ENCODE assay signal across 23 cellular contexts in genomic region chr10:119802068-119802538, GRCh38.
DNase-seq lines count a peak whose midpoint lies in the region; ATAC-seq, FAIRE-seq and TF ChIP-seq lines count a peak whose summit lies in the region.
"Had no signal": no experiment of that assay in that cellular context is flagged by ENCODE, and none has a peak within 500 bp of the region (broad histone marks: within the 10 kb centered on the region; RNA-seq: fewer than 3 reads in every experiment).

No MANE protein-coding gene starts in this region.

- no peak overlapping the region for H3K27ac ChIP-seq in GM12878 (ENCODE audit: control insufficient read depth, insufficient read depth)
- H3K27ac ChIP-seq: thyroid gland had no signal

- no peaks in the 10 kb centered on the region for H4K20me1 ChIP-seq in GM12878 (ENCODE audit: control insufficient read depth, insufficient read depth)

- H3K9me3 ChIP-seq in GM12878 (replicated peaks; ENCODE audit: control insufficient read depth, insufficient read depth, low read length): no peaks in the 10 kb centered on the region
- H3K9me3 ChIP-seq: thyroid gland had no signal

- intact Hi-C loops in GM12878 (cut with micrococcal nuclease; ENCODE audit: unreplicated experiment): no loop called here

- no peaks in the 10 kb centered on the region; a peak in 2 of 4 replicates for H3K36me3 ChIP-seq in GM12878 (ENCODE audit: control insufficient read depth in 2 of 2, insufficient read depth in 2 of 2, low read length in 1 of 2)
- H3K36me3 ChIP-seq: thyroid gland had no signal

- peak; percentile 31 for FAIRE-seq in GM12878 (lab: Jason Lieb, UNC)
- FAIRE-seq: frontal cortex, GM18507, K562 had no signal

- RAD21 ChIA-PET in GM12878 (lab: Charles Lee; ENCODE audit: unreplicated experiment): interaction anchor here (0.7 to 1.9 kb wide), 6 partner anchors 10 to 101 kb away, joined by 3 to 10 read pairs (median 4); partner anchors contain the start of gene MCMBP

- peak overlapping the region; percentile 20; the same call in 1 of the 2 replicates for H3K4me2 ChIP-seq in GM12878 (ENCODE audit: control insufficient read depth, insufficient read depth)

- no peaks in the 10 kb centered on the region for H3K27me3 ChIP-seq in GM12878 (replicated peaks in 1 of 2; ENCODE audit: control insufficient read depth in 2 of 2, insufficient read depth in 2 of 2, low read length in 1 of 2)
- H3K27me3 ChIP-seq: thyroid gland had no signal

- H2AFZ ChIP-seq in GM12878 (ENCODE audit: control insufficient read depth, low read depth, low read length): peak overlapping the region; percentile 39; the same call in 1 of the 2 replicates

- SMC1A ChIA-PET in GM12878 (lab: Charles Lee; ENCODE audit: uncharacterized antibody, unreplicated experiment): interaction anchor here (0.9 to 3.6 kb wide), 14 partner anchors 9 to 149 kb away, joined by 3 to 14 read pairs (median 6); no protein-coding TSS in a partner anchor

- TF ChIP-seq EP300 in GM12878 (IDR thresholded peaks at IDR 0.05; ENCODE audit: borderline replicate concordance in 1 of 2, control insufficient read depth in 1 of 2, low read depth in 2 of 2, low read length in 2 of 2): peak; percentile 23 to 40; a peak in 2 of 4 replicates

- no peak for TF ChIP-seq RAD21 in GM12878 (IDR thresholded peaks at IDR 0.05; ENCODE audit: insufficient read depth, low read depth, low read length)

- H3K79me2 ChIP-seq in GM12878 (ENCODE audit: control insufficient read depth, insufficient read depth, low read length): no peaks in the 10 kb centered on the region

- DNase-seq in GM12865 (ENCODE audit: low read depth): peak; percentile 57
- DNase-seq in GM12878 (ENCODE audit: low read depth, low spot score): no peak
- no peak for DNase-seq in HuH-7.5 (ENCODE audit: low spot score)
- DNase-seq: activated CD4-positive, alpha-beta T cell treated with anti-CD3 and anti-CD28 coated beads for 4 hours; activated CD8-positive, alpha-beta memory T cell treated with anti-CD3 and anti-CD28 coated beads, Interleukin-2, amount 50 U/mL, for 48 hours; activated naive CD4-positive, alpha-beta T cell treated with Interleukin-2 at 50 U/mL for 16 hours; aorta; CD4-positive, alpha-beta memory T cell; DMS79; hypothalamus; islet precursor cell; NCI-H2029; right cardiac atrium; stimulated activated CD4-positive, alpha-beta T cell treated with anti-CD3 and anti-CD28 coated beads, Interleukin-15, amount 100 ng/mL, for 24 hours; thyroid gland had no signal

- in situ Hi-C loops in GM12878 (cut with MboI): no loop called here

- no peak for TF ChIP-seq CTCF in GM12865 (IDR thresholded peaks at IDR 0.05; ENCODE audit: insufficient read depth, low read depth, low read length, missing control alignments)
- no peak for TF ChIP-seq CTCF in GM12878 (IDR thresholded peaks at IDR 0.05 in 2 of 3, conservative IDR thresholded peaks at IDR 0.05 in 1 of 3; ENCODE audit: control insufficient read depth in 2 of 3, extremely low read depth in 1 of 3, insufficient read depth in 1 of 3, low read depth in 3 of 3, low read length in 3 of 3)

- no TSS peak for BruUV-seq in GM12878 (replicated peaks; lab: Mats Ljungman, UMichigan)

- peaks cover 5% of the 10 kb centered on the region; the same call in 1 of the 2 replicates for H3K4me1 ChIP-seq in GM12878 (ENCODE audit: control insufficient read depth, insufficient read depth, low read length)
- H3K4me1 ChIP-seq: thyroid gland had no signal

- peak; percentile 80 for ATAC-seq in GM21529 (IDR thresholded peaks at IDR 0.05; ENCODE audit: unreplicated experiment)
- ATAC-seq in HG03280 (IDR thresholded peaks at IDR 0.05; ENCODE audit: unreplicated experiment): peak; percentile 55
- peak; percentile 90 for ATAC-seq in GM12878
- no peak for ATAC-seq in GM18858 (IDR thresholded peaks at IDR 0.05; ENCODE audit: unreplicated experiment)
- no peak for ATAC-seq in GM18511 (IDR thresholded peaks at IDR 0.05; ENCODE audit: unreplicated experiment)
- ATAC-seq in HG02840 (IDR thresholded peaks at IDR 0.05; ENCODE audit: low FRiP score, unreplicated experiment): no peak
- ATAC-seq: K562, right cardiac atrium had no signal

- 20% methylated on average over 4 of the region's 4 CpGs for WGBS in GM12878 (ENCODE audit: insufficient coverage, insufficient replicate concordance, low lambda C conversion rate, missing lambda C conversion rate)

- POLR2A ChIA-PET in GM12878 (lab: Charles Lee): no interaction called here

- H3K9ac ChIP-seq in GM12878 (ENCODE audit: control insufficient read depth, insufficient read depth, low read length): no peak overlapping the region

- H3K4me3 ChIP-seq in GM12865 (ENCODE audit: low read depth, low read length) (no peak overlapping the region), GM12878 (no peak overlapping the region)
- H3K4me3 ChIP-seq: K562, thyroid gland had no signal

- TF ChIP-seq POLR2A in GM12878 (IDR thresholded peaks at IDR 0.05; ENCODE audit: low read depth, low read length): no peak

- CTCF ChIA-PET in GM12878 (lab: Yijun Ruan, JAX): interaction anchor here (0.9 to 3.1 kb wide), 7 partner anchors 11 to 115 kb away, joined by 3 to 13 read pairs (median 10); no protein-coding TSS in a partner anchor

TF ChIP-seq in GM12878, 131 proteins besides CTCF, POLR2A, EP300 and RAD21 (continues in another document):
- TF ChIP-seq JUNB (IDR thresholded peaks at IDR 0.05) (peak; percentile 83), YBX1 (IDR thresholded peaks at IDR 0.05) (no peak), CHD1 (IDR thresholded peaks at IDR 0.05; ENCODE audit: low read depth, low read length) (no peak), MEF2B (IDR thresholded peaks at IDR 0.05; ENCODE audit: partially characterized antibody, poor library complexity, severe bottlenecking) (peak; percentile 89), NR2C1 (IDR thresholded peaks at IDR 0.05) (no peak), BMI1 (IDR thresholded peaks at IDR 0.05; ENCODE audit: borderline replicate concordance) (no peak), ATF7 (IDR thresholded peaks at IDR 0.05; ENCODE audit: low read depth) (peak; percentile 42; the same call in 1 of the 2 replicates), BHLHE40 (IDR thresholded peaks at IDR 0.05; ENCODE audit: borderline replicate concordance in 1 of 2, low read depth in 2 of 2, low read length in 1 of 2) (peak in 1 of 2 experiments; percentile 4; a peak in 1 of 4 replicates), REST (IDR thresholded peaks at IDR 0.05; ENCODE audit: low read depth, low read length) (no peak), ZNF622 (IDR thresholded peaks at IDR 0.05) (no peak), ZBED1 (IDR thresholded peaks at IDR 0.05; ENCODE audit: borderline replicate concordance) (0 out of 2 replicates have a peak, but pooled peaks have one; percentile 21), IKZF2 (IDR thresholded peaks at IDR 0.05) (peak; percentile 66 to 77), SP1 (IDR thresholded peaks at IDR 0.05; ENCODE audit: low read depth, low read length) (no peak), ZNF24 (IDR thresholded peaks at IDR 0.05) (no peak), ZNF274 (IDR thresholded peaks at IDR 0.05; ENCODE audit: insufficient read depth, insufficient read length) (no peak), RUNX3 (IDR thresholded peaks at IDR 0.05; ENCODE audit: low read length) (peak; percentile 57), USF2 (IDR thresholded peaks at IDR 0.05; ENCODE audit: borderline replicate concordance, low read depth, low read length) (no peak)
- TF ChIP-seq, protein P1, sequence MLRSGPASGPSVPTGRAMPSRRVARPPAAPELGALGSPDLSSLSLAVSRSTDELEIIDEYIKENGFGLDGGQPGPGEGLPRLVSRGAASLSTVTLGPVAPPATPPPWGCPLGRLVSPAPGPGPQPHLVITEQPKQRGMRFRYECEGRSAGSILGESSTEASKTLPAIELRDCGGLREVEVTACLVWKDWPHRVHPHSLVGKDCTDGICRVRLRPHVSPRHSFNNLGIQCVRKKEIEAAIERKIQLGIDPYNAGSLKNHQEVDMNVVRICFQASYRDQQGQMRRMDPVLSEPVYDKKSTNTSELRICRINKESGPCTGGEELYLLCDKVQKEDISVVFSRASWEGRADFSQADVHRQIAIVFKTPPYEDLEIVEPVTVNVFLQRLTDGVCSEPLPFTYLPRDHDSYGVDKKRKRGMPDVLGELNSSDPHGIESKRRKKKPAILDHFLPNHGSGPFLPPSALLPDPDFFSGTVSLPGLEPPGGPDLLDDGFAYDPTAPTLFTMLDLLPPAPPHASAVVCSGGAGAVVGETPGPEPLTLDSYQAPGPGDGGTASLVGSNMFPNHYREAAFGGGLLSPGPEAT (IDR thresholded peaks at IDR 0.05; ENCODE audit: low read depth): peak; percentile 15; the same call in 1 of the 2 replicates

Comparison
In these comparisons a context has a peak if more than half of its experiments do, and no peak if none do; other contexts are left out.
1. ATAC-seq: peak in GM21529 (single experiment), HG03280 (single experiment) and GM12878 (single experiment); none in GM18858 (single experiment), GM18511 (single experiment) and HG02840 (single experiment).